In the genomic region with DNA sequence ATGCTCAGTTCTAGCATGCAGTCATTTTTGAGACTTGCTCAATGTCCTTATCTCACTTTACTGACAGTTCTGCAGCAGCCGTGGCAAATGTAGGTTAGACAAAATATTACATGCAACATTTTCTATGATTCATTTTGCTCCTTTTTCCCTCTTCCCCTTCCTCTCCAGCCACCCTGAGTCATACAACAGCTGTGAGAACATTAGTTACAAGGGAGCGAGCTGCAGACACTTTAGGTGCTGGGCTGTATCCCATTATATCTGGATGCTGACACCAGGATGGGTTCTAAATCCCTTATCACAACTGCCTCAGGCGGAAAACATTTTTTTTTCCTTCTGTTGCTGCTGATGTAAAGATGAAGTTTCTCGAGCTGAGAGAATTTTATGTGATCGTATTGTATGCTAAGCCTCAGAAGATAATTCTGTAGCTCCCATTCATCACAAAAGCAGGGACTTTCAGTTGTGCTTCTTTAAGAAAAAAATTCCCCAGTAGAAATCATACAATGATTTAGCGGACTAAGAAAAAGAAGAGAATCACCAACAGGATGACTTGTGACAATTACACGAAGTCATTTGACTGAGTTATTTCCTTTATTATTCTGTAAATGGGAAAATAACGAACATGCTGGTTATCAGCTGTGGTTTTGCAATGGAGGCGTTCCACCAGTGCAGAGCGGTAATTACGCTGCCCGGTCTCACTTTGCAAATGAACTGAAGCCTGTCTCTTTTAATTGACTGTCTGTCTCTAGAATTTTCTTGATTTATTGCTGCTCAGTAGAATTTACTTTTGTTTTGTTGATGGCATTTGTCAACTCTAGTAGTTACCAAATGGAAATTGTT, we compare ENCODE assay signal across 12 cellular contexts.
DNase-seq lines count a peak whose midpoint lies in the region; ATAC-seq and TF ChIP-seq lines count a peak whose summit lies in the region.
"Had no signal": no experiment of that assay in that cellular context is flagged by ENCODE, and none has a peak within 500 bp of the region (broad histone marks: within the 10 kb centered on the region; RNA-seq: fewer than 3 reads in every experiment).

No MANE protein-coding gene starts in this region.

- TF ChIP-seq CTCF in upper lobe of right lung (IDR thresholded peaks at IDR 0.05): no peak

- no peak overlapping the region for H3K4me3 Mint-ChIP-seq in T-helper 17 cell
- H3K4me3 Mint-ChIP-seq in activated T-cell treated with anti-CD3 and anti-CD28 coated beads, Interleukin-2, amount 50 U/mL, for 72 hours: peak overlapping the region in 1 of 2 donors; percentile 25
- H3K4me3 Mint-ChIP-seq: B cell had no signal

- H3K9me3 ChIP-seq in SJCRH30 (replicated peaks) (peaks cover 3% of the 10 kb centered on the region; the same call in 1 of the 2 replicates), upper lobe of right lung (no peaks in the 10 kb centered on the region), T-helper 17 cell (ENCODE audit: control insufficient read depth, low read length, poor library complexity, severe bottlenecking) (no peaks in the 10 kb centered on the region)

- no peaks in the 10 kb centered on the region for H3K4me1 Mint-ChIP-seq in T-helper 17 cell
- H3K4me1 Mint-ChIP-seq in activated T-cell treated with anti-CD3 and anti-CD28 coated beads, Interleukin-2, amount 50 U/mL, for 72 hours (ENCODE audit: low read depth): peaks cover 40% of the 10 kb centered on the region
- H3K4me1 Mint-ChIP-seq: B cell had no signal

- DNase-seq in Right ventricle myocardium inferior (ENCODE audit: missing footprints) (no peak), cardiac septum (ENCODE audit: low spot score) (no peak), SJCRH30 (peak; percentile 89 to 95), glomerular visceral epithelial cell (ENCODE audit: extremely low spot score) (peak; percentile 43), upper lobe of right lung (no peak), T-helper 17 cell (no peak)
- DNase-seq in activated T-cell treated with anti-CD3 and anti-CD28 coated beads, Interleukin-2, amount 50 U/mL, for 72 hours: no peak
- DNase-seq: naive thymus-derived CD8-positive, alpha-beta T cell; NCI-H526 treated with DMSO at 0.1 percent for 48 hours; WERI-Rb-1 had no signal

- intact Hi-C loops in Right ventricle myocardium inferior (cut with DNase I) (no loop called here), cardiac septum (cut with DNase I) (no loop called here), upper lobe of right lung (cut with DNase I) (no loop called here)

- no peaks in the 10 kb centered on the region for H3K27me3 Mint-ChIP-seq in T-helper 17 cell
- H3K27me3 Mint-ChIP-seq in activated T-cell treated with anti-CD3 and anti-CD28 coated beads, Interleukin-2, amount 50 U/mL, for 72 hours (ENCODE audit: low read depth): no peaks in the 10 kb centered on the region
- H3K27me3 Mint-ChIP-seq: B cell; naive thymus-derived CD8-positive, alpha-beta T cell had no signal

- peak; percentile 89 for ATAC-seq in Right ventricle myocardium inferior
- peak; percentile 68 for ATAC-seq in upper lobe of right lung
- ATAC-seq in T-helper 17 cell: no peak
- ATAC-seq in activated T-cell treated with anti-CD3 and anti-CD28 coated beads, Interleukin-2, amount 50 U/mL, for 72 hours (replicated peaks in 1 of 2): no peak
- ATAC-seq in HG02973 (IDR thresholded peaks at IDR 0.05; ENCODE audit: unreplicated experiment): no peak
- ATAC-seq: naive thymus-derived CD8-positive, alpha-beta T cell had no signal

- H3K27ac Mint-ChIP-seq in T-helper 17 cell: no peak overlapping the region
- no peak overlapping the region for H3K27ac Mint-ChIP-seq in activated T-cell treated with anti-CD3 and anti-CD28 coated beads, Interleukin-2, amount 50 U/mL, for 72 hours
- H3K27ac Mint-ChIP-seq: B cell had no signal

- H3K4me1 ChIP-seq in SJCRH30 (peaks cover 59% of the 10 kb centered on the region), upper lobe of right lung (no peaks in the 10 kb centered on the region)

- H3K27ac ChIP-seq in SJCRH30 (peak overlapping the region; percentile 87), upper lobe of right lung (no peak overlapping the region)
- H3K27ac ChIP-seq: WERI-Rb-1 had no signal

- H3K36me3 Mint-ChIP-seq in T-helper 17 cell (ENCODE audit: low read depth): peaks cover 4% of the 10 kb centered on the region
- peaks cover 0 to 4% of the 10 kb centered on the region in 2 donors for H3K36me3 Mint-ChIP-seq in activated T-cell treated with anti-CD3 and anti-CD28 coated beads, Interleukin-2, amount 50 U/mL, for 72 hours (ENCODE audit: insufficient read depth in 2 of 2)

- H3K27me3 ChIP-seq in SJCRH30: no peaks in the 10 kb centered on the region
- H3K27me3 ChIP-seq in upper lobe of right lung: no peaks in the 10 kb centered on the region

- H3K4me3 ChIP-seq in SJCRH30 (peak overlapping the region; percentile 37), upper lobe of right lung (no peak overlapping the region)

- H3K9me3 Mint-ChIP-seq in activated T-cell treated with anti-CD3 and anti-CD28 coated beads, Interleukin-2, amount 50 U/mL, for 72 hours: no peaks in the 10 kb centered on the region

- H3K36me3 ChIP-seq in SJCRH30 (no peaks in the 10 kb centered on the region), upper lobe of right lung (no peaks in the 10 kb centered on the region)
- H3K36me3 ChIP-seq: WERI-Rb-1 had no signal

Comparison
In these comparisons a context has a peak if more than half of its experiments do, and no peak if none do; other contexts are left out.
1. ATAC-seq: peak in Right ventricle myocardium inferior (single experiment) and upper lobe of right lung (single experiment); none in T-helper 17 cell (single experiment), activated T-cell treated with anti-CD3 and anti-CD28 coated beads, Interleukin-2, amount 50 U/mL, for 72 hours (0 of 2) and HG02973 (single experiment).
2. DNase-seq: peak in SJCRH30 (2 of 2) and glomerular visceral epithelial cell (single experiment); none in Right ventricle myocardium inferior (single experiment), cardiac septum (single experiment), upper lobe of right lung (single experiment), T-helper 17 cell (0 of 3) and activated T-cell treated with anti-CD3 and anti-CD28 coated beads, Interleukin-2, amount 50 U/mL, for 72 hours (0 of 2).